In genomic region chr6:29942275-29943052, GRCh38 we compare ENCODE assay signal across 8 cellular contexts. TPM values are rescaled to one million over a fixed set of nuclear protein-coding genes. Genes with fewer than 3 reads are reported as not detected.
DNase-seq lines count a peak whose midpoint lies in the region; ATAC-seq and TF ChIP-seq lines count a peak whose summit lies in the region.

Gene HLA-A (plus strand): TSS chr6:29942532. CDS start chr6:29942554, 22 bp downstream.

- H3K27ac ChIP-seq in DND-41 (ENCODE audit: low read length) (peak within 1 kb of the TSS; percentile 79), GM23248 (peak within 1 kb of the TSS; percentile 88)

- DNase-seq in DND-41 (peak; percentile 90), GM23248 (peak; percentile 97), Kasumi-1 (lab: John Stamatoyannopoulos, UW) (peak; percentile 95 to 97), RPMI7951 (ENCODE audit: low read depth) (peak; percentile 96), fibroblast of gingiva (ENCODE audit: low read depth) (peak; percentile 95), naive B cell (peak; percentile 92)
- DNase-seq in activated T-helper 1 cell treated with anti-CD3 and anti-CD28 coated beads, Interleukin-2, amount 50 U/mL, for 16 hours (ENCODE audit: low read depth in 1 of 2, low spot score in 1 of 2) = peak; percentile 83 to 88
- DNase-seq in stimulated activated effector memory CD8-positive, alpha-beta T cell treated with anti-CD3 and anti-CD28 coated beads, Interleukin-12 subunit alpha, Interleukin-12 subunit beta, amount 100 ng/mL, for 72 hours (ENCODE audit: low spot score in 2 of 2) = peak; percentile 77 to 92

- H3K79me2 ChIP-seq in DND-41 (ENCODE audit: insufficient read depth, low read length) (peaks cover 17% of the 10 kb centered on the region), GM23248 (ENCODE audit: insufficient read depth) (no peaks in the 10 kb centered on the region)

- WGBS in GM23248 (ENCODE audit: low coverage in 1 of 2, low lambda C conversion rate in 2 of 2, missing lambda C conversion rate in 2 of 2), 2 experiments = 0 to 2% methylated on average over 38 to 54 of the region's 68 CpGs

- ATAC-seq in DND-41 (ENCODE audit: insufficient read depth, low read depth) (peak; percentile 98), naive B cell (ENCODE audit: low read depth in 2 of 2) (peak; percentile 84 to 85)
- peak; percentile 92 for ATAC-seq in stimulated activated effector memory CD8-positive, alpha-beta T cell treated with anti-CD3 and anti-CD28 coated beads, Interleukin-12 subunit alpha, Interleukin-12 subunit beta, amount 100 ng/mL, for 72 hours

- H3K36me3 Mint-ChIP-seq in naive B cell = peaks cover 23 to 25% of the 10 kb centered on the region in 2 donors
- peaks cover 59% of the 10 kb centered on the region for H3K36me3 Mint-ChIP-seq in stimulated activated effector memory CD8-positive, alpha-beta T cell treated with anti-CD3 and anti-CD28 coated beads, Interleukin-12 subunit alpha, Interleukin-12 subunit beta, amount 100 ng/mL, for 72 hours

- H3K9ac ChIP-seq in DND-41 (ENCODE audit: low read depth, low read length) (peak within 1 kb of the TSS; percentile 81), GM23248 (peak within 1 kb of the TSS; percentile 92)

- H3K9me2 ChIP-seq in GM23248 (ENCODE audit: insufficient read depth) = no peaks in the 10 kb centered on the region

- H3K4me3 ChIP-seq in DND-41 (ENCODE audit: low read depth in 1 of 2, low read length in 2 of 2) (peak within 1 kb of the TSS; percentile 61 to 83; a peak in 3 of 4 replicates), GM23248 (peak within 1 kb of the TSS; percentile 76)

- H3K4me1 ChIP-seq in DND-41 (ENCODE audit: insufficient read depth, low read length) (peaks cover 16% of the 10 kb centered on the region), GM23248 (ENCODE audit: insufficient read depth) (no peaks in the 10 kb centered on the region)

- no peaks in the 10 kb centered on the region for H3K27me3 Mint-ChIP-seq in naive B cell

- H2AFZ ChIP-seq in DND-41 (ENCODE audit: low read depth, low read length) (peak within 1 kb of the TSS; percentile 83), GM23248 (peak within 1 kb of the TSS; percentile 80)

- H3K36me3 ChIP-seq in DND-41 (ENCODE audit: insufficient read depth, low read length) = peaks cover 17% of the 10 kb centered on the region
- no peaks in the 10 kb centered on the region for H3K36me3 ChIP-seq in GM23248 (ENCODE audit: low read depth)

- H3K4me1 Mint-ChIP-seq in naive B cell = peaks cover 49 to 71% (median 70%) of the 10 kb centered on the region in 3 donors
- H3K4me1 Mint-ChIP-seq in stimulated activated effector memory CD8-positive, alpha-beta T cell treated with anti-CD3 and anti-CD28 coated beads, Interleukin-12 subunit alpha, Interleukin-12 subunit beta, amount 100 ng/mL, for 72 hours = peaks cover 64% of the 10 kb centered on the region

- no peak for TF ChIP-seq CTCF in DND-41 (IDR thresholded peaks at IDR 0.05; ENCODE audit: borderline replicate concordance, extremely low read depth, low read length, poor library complexity, severe bottlenecking)

- H3K4me3 Mint-ChIP-seq in naive B cell = peak within 1 kb of the TSS; percentile 88 to 99 (median 98)
- peak within 1 kb of the TSS; percentile 71 for H3K4me3 Mint-ChIP-seq in stimulated activated effector memory CD8-positive, alpha-beta T cell treated with anti-CD3 and anti-CD28 coated beads, Interleukin-12 subunit alpha, Interleukin-12 subunit beta, amount 100 ng/mL, for 72 hours

- H4K20me1 ChIP-seq in DND-41 (ENCODE audit: insufficient read depth, low read length) (peaks cover 4% of the 10 kb centered on the region), GM23248 (ENCODE audit: insufficient read depth) (no peaks in the 10 kb centered on the region; the same call in 1 of the 2 replicates)

- H3K4me2 ChIP-seq in DND-41 (ENCODE audit: insufficient read depth, low read length) (peak within 1 kb of the TSS; percentile 71), GM23248 (ENCODE audit: unreplicated experiment) (peak within 1 kb of the TSS; percentile 81)

- H3K9me3 Mint-ChIP-seq in naive B cell = no peaks in the 10 kb centered on the region
- no peaks in the 10 kb centered on the region for H3K9me3 Mint-ChIP-seq in stimulated activated effector memory CD8-positive, alpha-beta T cell treated with anti-CD3 and anti-CD28 coated beads, Interleukin-12 subunit alpha, Interleukin-12 subunit beta, amount 100 ng/mL, for 72 hours

- no peaks in the 10 kb centered on the region for H3F3A ChIP-seq in GM23248 (ENCODE audit: insufficient read depth)

- in situ Hi-C loops in GM23248 (cut with MboI) = no loop called here

- no peaks in the 10 kb centered on the region for H3K9me3 ChIP-seq in DND-41 (ENCODE audit: insufficient read depth, low read length, severe bottlenecking)
- no peaks in the 10 kb centered on the region for H3K9me3 ChIP-seq in GM23248 (ENCODE audit: low read depth)

- no peaks in the 10 kb centered on the region for H3K27me3 ChIP-seq in DND-41 (ENCODE audit: insufficient read depth, low read length, poor library complexity)
- H3K27me3 ChIP-seq in GM23248 (replicated peaks; ENCODE audit: insufficient read depth) = no peaks in the 10 kb centered on the region

- H3K27ac Mint-ChIP-seq in naive B cell = peak within 1 kb of the TSS; percentile 100
- H3K27ac Mint-ChIP-seq in stimulated activated effector memory CD8-positive, alpha-beta T cell treated with anti-CD3 and anti-CD28 coated beads, Interleukin-12 subunit alpha, Interleukin-12 subunit beta, amount 100 ng/mL, for 72 hours = peak within 1 kb of the TSS; percentile 88

RNA-seq across cellular contexts. Expression of gene HLA-A, which starts in this region (rescaled TPM):
- 546 and 634 TPM in 2 replicates for total RNA-seq in GM23248 (2014; rRNA removed; shearing (Covaris generic))
- polyA plus RNA-seq in GM23248 (2016; fragmentation: Nextera tagmentation; extraction: Ambion mirVana) (508 and 529 TPM in 2 replicates), naive B cell (ENCODE audit: low read depth in 6 of 6) (1,000 to 10,000 TPM; 1,115 to 2,161 (median 1,804) TPM)
- 1,042 and 1,246 TPM in 2 replicates for total RNA-seq in RPMI7951 (2014; rRNA removed; shearing (Covaris generic))

Comparison
In these comparisons a context has a peak if more than half of its experiments do, and no peak if none do; other contexts are left out.
1. Peak in every context shown above with its lines: DNase-seq, ATAC-seq, H3K4me3 ChIP-seq and H3K27ac ChIP-seq.